1 cellular context compared by ENCODE assay signal in genomic region chr6:106084973-106085686, GRCh38.
TF ChIP-seq lines count a peak whose summit lies in the region.

No MANE protein-coding gene starts in this region.

TF ChIP-seq in WTC11, 78 proteins besides CTCF, POLR2A, EP300 and RAD21 (continued from another document):
- TF ChIP-seq, protein P1, sequence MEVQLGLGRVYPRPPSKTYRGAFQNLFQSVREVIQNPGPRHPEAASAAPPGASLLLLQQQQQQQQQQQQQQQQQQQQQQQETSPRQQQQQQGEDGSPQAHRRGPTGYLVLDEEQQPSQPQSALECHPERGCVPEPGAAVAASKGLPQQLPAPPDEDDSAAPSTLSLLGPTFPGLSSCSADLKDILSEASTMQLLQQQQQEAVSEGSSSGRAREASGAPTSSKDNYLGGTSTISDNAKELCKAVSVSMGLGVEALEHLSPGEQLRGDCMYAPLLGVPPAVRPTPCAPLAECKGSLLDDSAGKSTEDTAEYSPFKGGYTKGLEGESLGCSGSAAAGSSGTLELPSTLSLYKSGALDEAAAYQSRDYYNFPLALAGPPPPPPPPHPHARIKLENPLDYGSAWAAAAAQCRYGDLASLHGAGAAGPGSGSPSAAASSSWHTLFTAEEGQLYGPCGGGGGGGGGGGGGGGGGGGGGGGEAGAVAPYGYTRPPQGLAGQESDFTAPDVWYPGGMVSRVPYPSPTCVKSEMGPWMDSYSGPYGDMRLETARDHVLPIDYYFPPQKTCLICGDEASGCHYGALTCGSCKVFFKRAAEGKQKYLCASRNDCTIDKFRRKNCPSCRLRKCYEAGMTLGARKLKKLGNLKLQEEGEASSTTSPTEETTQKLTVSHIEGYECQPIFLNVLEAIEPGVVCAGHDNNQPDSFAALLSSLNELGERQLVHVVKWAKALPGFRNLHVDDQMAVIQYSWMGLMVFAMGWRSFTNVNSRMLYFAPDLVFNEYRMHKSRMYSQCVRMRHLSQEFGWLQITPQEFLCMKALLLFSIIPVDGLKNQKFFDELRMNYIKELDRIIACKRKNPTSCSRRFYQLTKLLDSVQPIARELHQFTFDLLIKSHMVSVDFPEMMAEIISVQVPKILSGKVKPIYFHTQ (CRISPR knock-in tag; IDR thresholded peaks at IDR 0.05): no peak
- no peak for TF ChIP-seq TEAD4 (CRISPR knock-in tag; IDR thresholded peaks at IDR 0.05)
- no peak for TF ChIP-seq GTF2I (CRISPR knock-in tag; conservative IDR thresholded peaks at IDR 0.05)
- TF ChIP-seq, protein P2, sequence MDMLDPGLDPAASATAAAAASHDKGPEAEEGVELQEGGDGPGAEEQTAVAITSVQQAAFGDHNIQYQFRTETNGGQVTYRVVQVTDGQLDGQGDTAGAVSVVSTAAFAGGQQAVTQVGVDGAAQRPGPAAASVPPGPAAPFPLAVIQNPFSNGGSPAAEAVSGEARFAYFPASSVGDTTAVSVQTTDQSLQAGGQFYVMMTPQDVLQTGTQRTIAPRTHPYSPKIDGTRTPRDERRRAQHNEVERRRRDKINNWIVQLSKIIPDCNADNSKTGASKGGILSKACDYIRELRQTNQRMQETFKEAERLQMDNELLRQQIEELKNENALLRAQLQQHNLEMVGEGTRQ (CRISPR knock-in tag; IDR thresholded peaks at IDR 0.05): no peak
- no peak for TF ChIP-seq TP53 (CRISPR knock-in tag; IDR thresholded peaks at IDR 0.05)
- no peak for TF ChIP-seq ZBTB43 (CRISPR knock-in tag; IDR thresholded peaks at IDR 0.05)
- TF ChIP-seq ZBTB21 (CRISPR knock-in tag; IDR thresholded peaks at IDR 0.05; ENCODE audit: borderline replicate concordance): no peak
